In the genomic region with DNA sequence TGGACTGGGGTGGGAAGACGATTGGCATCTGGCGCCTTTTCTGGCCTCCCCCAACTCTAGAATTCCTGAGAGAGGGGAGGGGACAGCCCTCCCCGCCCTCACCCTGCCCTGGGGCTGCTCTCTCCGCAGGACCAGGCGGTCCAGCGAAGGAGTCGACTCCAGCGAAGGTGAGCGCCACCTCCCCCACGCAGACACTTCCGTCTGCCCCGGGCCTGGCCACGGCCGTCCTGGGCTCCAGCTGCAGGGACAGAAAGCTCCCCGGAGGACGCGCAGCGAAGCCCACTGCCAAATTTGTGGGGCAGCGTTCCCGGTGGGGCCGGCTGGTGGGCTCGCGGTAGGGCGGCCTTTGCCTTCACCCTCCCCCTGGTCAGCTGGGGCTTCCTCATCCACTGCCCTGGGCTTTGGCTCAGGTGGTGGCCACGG, we compare ENCODE assay signal across 8 cellular contexts. TPM values are rescaled to one million over a fixed set of nuclear protein-coding genes. Genes with fewer than 3 reads are reported as not detected.
A peak's percentile ranks its signal among the peaks of the same experiment; 100 is the strongest.
DNase-seq lines count a peak whose midpoint lies in the region; ATAC-seq and TF ChIP-seq lines count a peak whose summit lies in the region.

No MANE protein-coding gene starts in this region.

- DNase-seq in Caco-2 (peak; percentile 88 to 89), RWPE1 (ENCODE audit: low spot score) (no peak), epithelial cell of esophagus (ENCODE audit: low read depth) (no peak), natural killer cell (no peak), NOMO-1 treated with dmso at 0.1 percent for 144 hours (lab: John Stamatoyannopoulos, UW; ENCODE audit: unreplicated experiment) (no peak), epidermal melanocyte (ENCODE audit: insufficient read length, low spot score) (no peak), NCI-H2029 (lab: John Stamatoyannopoulos, UW) (no peak)
- DNase-seq in stimulated activated CD8-positive, alpha-beta memory T cell treated with anti-CD3 and anti-CD28 coated beads, Interleukin-4, amount 100 ng/mL, for 48 hours: no peak

- no peak for TF ChIP-seq CTCF in Caco-2 (IDR thresholded peaks at IDR 0.05; ENCODE audit: insufficient read depth in 1 of 2, low read depth in 1 of 2, low read length in 1 of 2, severe bottlenecking in 1 of 2, unreplicated experiment in 1 of 2)
- TF ChIP-seq CTCF in RWPE1 (conservative IDR thresholded peaks at IDR 0.05; ENCODE audit: low read depth): no peak
- no peak for TF ChIP-seq CTCF in epithelial cell of esophagus (IDR thresholded peaks at IDR 0.05; ENCODE audit: insufficient read depth, low read depth, low read length, missing control alignments)
- no peak for TF ChIP-seq CTCF in natural killer cell (IDR thresholded peaks at IDR 0.05)

- no peaks in the 10 kb centered on the region for H3K9me3 Mint-ChIP-seq in Caco-2 (ENCODE audit: unreplicated experiment)
- H3K9me3 Mint-ChIP-seq in natural killer cell: no peaks in the 10 kb centered on the region

- no peaks in the 10 kb centered on the region for H3K27me3 ChIP-seq in Caco-2 (replicated peaks; ENCODE audit: control insufficient read depth, insufficient read depth, low read length)

- H3K27ac ChIP-seq in RWPE1: peak overlapping the region; percentile 99

- H3K9me3 ChIP-seq in Caco-2: no peaks in the 10 kb centered on the region

- no TSS peak for BruUV-seq in Caco-2 (replicated peaks; lab: Mats Ljungman, UMichigan)

- H3K4me3 Mint-ChIP-seq in Caco-2 (ENCODE audit: unreplicated experiment) (peak overlapping the region; percentile 80), natural killer cell (peak overlapping the region; percentile 78)

- H3K4me3 ChIP-seq in Caco-2 (ENCODE audit: low read depth, low read length) (peak overlapping the region; percentile 93), epithelial cell of esophagus (ENCODE audit: low read length) (peak overlapping the region; percentile 66)

- CTCF ChIA-PET in Caco-2 (lab: Charles Lee) (interaction anchor here (0.6 to 2.4 kb wide), 5 partner anchors 13 to 83 kb away, joined by 3 to 42 read pairs (median 5); partner anchors contain the start of gene GRK2), RWPE1 (lab: Yijun Ruan, JAX) (no interaction called here)

- peaks cover 68% of the 10 kb centered on the region for H3K36me3 Mint-ChIP-seq in Caco-2 (ENCODE audit: insufficient read depth, unreplicated experiment)
- no peaks in the 10 kb centered on the region for H3K36me3 Mint-ChIP-seq in natural killer cell

- intact Hi-C loops in Caco-2 (cut with micrococcal nuclease; ENCODE audit: unreplicated experiment) (loop anchor here (1.0 kb wide), 1 partner anchor 15 kb away; the partner anchor contains the start of gene ANKRD13D), natural killer cell (cut with micrococcal nuclease) (loop anchor here (2.0 kb wide), 1 partner anchor 15 kb away; the partner anchor contains the start of gene ANKRD13D)

- peaks cover 7% of the 10 kb centered on the region for H3K36me3 ChIP-seq in Caco-2 (ENCODE audit: control insufficient read depth, insufficient read depth, low read length)

- H3K27me3 Mint-ChIP-seq in Caco-2 (ENCODE audit: insufficient read depth, unreplicated experiment) (no peaks in the 10 kb centered on the region), natural killer cell (ENCODE audit: low read depth in 2 of 2) (no peaks in the 10 kb centered on the region)

- H3K4me1 Mint-ChIP-seq in Caco-2 (ENCODE audit: low read depth, unreplicated experiment): peaks cover 6% of the 10 kb centered on the region
- peaks cover 5 to 18% of the 10 kb centered on the region in 2 donors for H3K4me1 Mint-ChIP-seq in natural killer cell

- H3K4me1 ChIP-seq in Caco-2: peaks cover 23% of the 10 kb centered on the region

- peak; percentile 26 to 47 (median 39) for ATAC-seq in natural killer cell

- H3K27ac Mint-ChIP-seq in Caco-2 (ENCODE audit: unreplicated experiment) (peak overlapping the region; percentile 86), natural killer cell (no peak overlapping the region)

- POLR2A ChIA-PET in Caco-2 (lab: Charles Lee): interaction anchor here (0.9 to 1.3 kb wide), 3 partner anchors 14 to 64 kb away, joined by 3 to 4 read pairs (median 4); partner anchors contain the start of gene ANKRD13D
- POLR2A ChIA-PET in RWPE1 (lab: Yijun Ruan, JAX; ENCODE audit: low non-redundant PET): interaction anchor here (1.3 kb wide), 1 partner anchor 13 kb away, joined by 16 read pairs; no protein-coding TSS in a partner anchor

RNA-seq across cellular contexts. Expression of gene SSH3, which starts 0.7 kb away (rescaled TPM):
- total RNA-seq in Caco-2 (2022) (81.2 and 89.6 TPM in 2 replicates), natural killer cell (10 to 100 TPM; 34.3 to 42.7 (median 38.1) TPM)

RNA-seq across cellular contexts. Expression of gene ANKRD13D, which starts 14.9 kb away (rescaled TPM):
- 83.3 and 88.6 TPM in 2 replicates for total RNA-seq in Caco-2 (2022)
- 100 to 1,000 TPM; 212 to 316 (median 231) TPM for total RNA-seq in natural killer cell

RNA-seq across cellular contexts. Expression of gene GRK2, which starts 37.7 kb away (rescaled TPM):
- total RNA-seq in Caco-2 (2022): 113 and 120 TPM in 2 replicates
- total RNA-seq in natural killer cell: 100 to 1,000 TPM; 390 to 482 (median 441) TPM

RNA-seq across cellular contexts. Expression of gene POLD4, which starts 49.3 kb away (rescaled TPM):
- 29.8 and 30.8 TPM in 2 replicates for total RNA-seq in Caco-2 (2022)
- total RNA-seq in natural killer cell: 10 to 100 TPM; 45.8 to 63.7 (median 60.5) TPM

Comparison
In these comparisons a context has a peak if more than half of its experiments do, and no peak if none do; other contexts are left out.
1. DNase-seq: peak in Caco-2 (2 of 2); none in RWPE1 (single experiment), epithelial cell of esophagus (single experiment), natural killer cell (single experiment), NOMO-1 treated with dmso at 0.1 percent for 144 hours (single experiment), epidermal melanocyte (single experiment), NCI-H2029 (single experiment) and stimulated activated CD8-positive, alpha-beta memory T cell treated with anti-CD3 and anti-CD28 coated beads, Interleukin-4, amount 100 ng/mL, for 48 hours (single experiment).